ENCODE assay signal across 10 cellular contexts in the genomic region with DNA sequence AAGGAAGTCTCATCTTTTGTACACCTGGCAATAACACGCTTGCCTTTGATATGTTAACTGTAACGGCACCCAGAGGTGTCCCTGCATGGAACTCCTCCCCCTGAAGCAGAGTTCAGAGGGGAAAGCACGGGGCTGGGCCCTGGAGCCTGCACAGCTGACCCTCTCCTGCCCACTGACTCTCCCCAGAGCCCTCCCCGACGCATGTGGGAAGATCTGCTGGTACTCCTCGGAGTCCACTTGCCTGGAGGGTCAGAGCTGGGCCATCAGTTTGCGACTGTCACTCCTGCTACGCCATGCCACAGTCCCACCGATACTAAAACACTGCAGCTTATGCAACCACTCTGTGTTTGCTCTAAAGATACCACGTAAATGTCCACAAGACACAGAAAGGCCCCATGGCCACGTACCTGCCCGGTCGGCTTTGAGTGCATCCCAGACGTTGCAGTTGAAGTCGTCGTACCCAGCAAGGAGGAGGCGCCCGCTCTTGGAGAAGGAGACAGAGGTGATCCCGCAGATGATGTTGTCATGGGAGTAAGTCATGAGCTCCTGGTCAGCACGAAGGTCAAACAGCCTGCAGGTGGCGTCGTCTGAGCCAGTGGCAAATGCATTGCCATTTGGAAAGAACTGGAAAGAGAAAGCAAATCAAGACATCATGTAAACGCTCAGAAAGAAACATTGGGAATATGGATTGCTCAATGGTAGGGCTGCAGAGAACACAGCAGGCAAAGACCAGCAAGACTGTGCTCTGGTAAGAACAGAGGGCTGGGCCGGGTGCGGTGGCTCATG. TPM values are rescaled to one million over a fixed set of nuclear protein-coding genes. Genes with fewer than 3 reads are reported as not detected.
DNase-seq lines count a peak whose midpoint lies in the region; FAIRE-seq and TF ChIP-seq lines count a peak whose summit lies in the region.
"Had no signal": no experiment of that assay in that cellular context is flagged by ENCODE, and none has a peak within 500 bp of the region (broad histone marks: within the 10 kb centered on the region; RNA-seq: fewer than 3 reads in every experiment).

No MANE protein-coding gene starts in this region.

- FAIRE-seq in H1 (lab: Jason Lieb, UNC), result peak; percentile 84
- FAIRE-seq: HTR-8/SVneo had no signal

- no peaks in the 10 kb centered on the region for H3K9me3 Mint-ChIP-seq in T-helper 1 cell treated with Interleukin-12 subunit alpha and Interleukin-12 subunit beta and Interleukin-4 antibody, amounts not matched to agents 30 μg/mL and 1 μg/mL, for 36 hours
- no peaks in the 10 kb centered on the region for H3K9me3 Mint-ChIP-seq in activated T-helper 1 cell treated with anti-CD3 and anti-CD28 coated beads, Interleukin-12 subunit alpha, Interleukin-12 subunit beta, Interleukin-2, Interleukin-4 antibody, amounts not matched to agents 30 ng/mL and 10 ng/mL and 1 ng/mL, durations not matched to agents 14 hours and 24 hours and 36 hours
- H3K9me3 Mint-ChIP-seq: activated naive CD8-positive, alpha-beta T cell treated with anti-CD3 and anti-CD28 coated beads, Interleukin-2, amount 10 ng/mL, durations not matched to agents 7 days and 5 days had no signal

- peak; percentile 36 to 55 for TF ChIP-seq RAD21 in H1 (IDR thresholded peaks at IDR 0.05 in 1 of 2, conservative IDR thresholded peaks at IDR 0.05 in 1 of 2; ENCODE audit: low read depth in 2 of 2, low read length in 2 of 2)

- 89% methylated on average over 25 of the region's 25 CpGs; no CpG with 5 or more reads in 1 of the 2 experiments for WGBS in H1 (ENCODE audit: extremely low coverage in 1 of 2, insufficient coverage in 1 of 2, insufficient read length in 1 of 2, insufficient replicate concordance in 2 of 2, low coverage in 1 of 2, low lambda C conversion rate in 2 of 2, missing lambda C conversion rate in 1 of 2), 2 experiments
- WGBS in prostate gland, result 79% methylated on average over 25 of the region's 25 CpGs
- 83% methylated on average over 25 of the region's 25 CpGs for WGBS in esophagus muscularis mucosa

- peaks cover 15% of the 10 kb centered on the region for H3K79me1 ChIP-seq in H1 (ENCODE audit: low read depth, low read length)

- H2BK5ac ChIP-seq in H1 (ENCODE audit: low read depth, low read length), result no peak overlapping the region

- intact Hi-C loops in prostate gland (cut with DNase I) (no loop called here), esophagus muscularis mucosa (cut with DNase I) (no loop called here)
- intact Hi-C loops in activated T-helper 1 cell treated with anti-CD3 and anti-CD28 coated beads, Interleukin-12 subunit alpha, Interleukin-12 subunit beta, Interleukin-2, Interleukin-4 antibody, amounts not matched to agents 30 ng/mL and 10 ng/mL and 1 ng/mL, durations not matched to agents 14 hours and 24 hours and 36 hours (cut with micrococcal nuclease), result no loop called here

- H4K91ac ChIP-seq in H1 (replicated peaks; ENCODE audit: insufficient read length, low read length), result no peak overlapping the region

- no peak overlapping the region for H2AK5ac ChIP-seq in H1 (ENCODE audit: low read depth, low read length)

- no peak overlapping the region for H3K4me3 Mint-ChIP-seq in T-helper 1 cell treated with Interleukin-12 subunit alpha and Interleukin-12 subunit beta and Interleukin-4 antibody, amounts not matched to agents 30 μg/mL and 1 μg/mL, for 36 hours
- H3K4me3 Mint-ChIP-seq in activated T-helper 1 cell treated with anti-CD3 and anti-CD28 coated beads, Interleukin-12 subunit alpha, Interleukin-12 subunit beta, Interleukin-2, Interleukin-4 antibody, amounts not matched to agents 30 ng/mL and 10 ng/mL and 1 ng/mL, durations not matched to agents 14 hours and 24 hours and 36 hours, result no peak overlapping the region
- H3K4me3 Mint-ChIP-seq: activated naive CD8-positive, alpha-beta T cell treated with anti-CD3 and anti-CD28 coated beads, Interleukin-2, amount 10 ng/mL, durations not matched to agents 7 days and 5 days had no signal

- H3K27ac ChIP-seq in H1 (ENCODE audit: low read depth, low read length) (no peak overlapping the region), prostate gland (no peak overlapping the region), esophagus muscularis mucosa (replicated peaks in 1 of 4) (no peak overlapping the region)

- no peak overlapping the region for H2BK120ac ChIP-seq in H1 (replicated peaks; ENCODE audit: low read depth, low read length)

- H3K4me1 ChIP-seq in H1 (replicated peaks in 1 of 4; ENCODE audit: control insufficient read depth in 3 of 4, insufficient read depth in 4 of 4, low read length in 3 of 4) (no peaks in the 10 kb centered on the region), prostate gland (replicated peaks) (no peaks in the 10 kb centered on the region), esophagus muscularis mucosa (peaks cover 0 to 14% (median 7%) of the 10 kb centered on the region in 4 donors)

- DNase-seq in T-helper 1 cell, result no peak
- DNase-seq in MV-4-11 (lab: John Stamatoyannopoulos, UW), result peak; percentile 15
- DNase-seq in H1 (ENCODE audit: low read depth in 1 of 2, low spot score in 2 of 2), result peak in 1 of 2 experiments; percentile 64
- no peak for DNase-seq in prostate gland (ENCODE audit: low spot score)
- no peak for DNase-seq in activated T-helper 1 cell treated with anti-CD3 and anti-CD28 coated beads, Interleukin-12 subunit alpha, Interleukin-12 subunit beta, Interleukin-2, Interleukin-4 antibody, amounts not matched to agents 30 ng/mL and 10 ng/mL and 1 ng/mL, durations not matched to agents 14 hours and 24 hours and 36 hours (ENCODE audit: low spot score)
- no peak for DNase-seq in esophagus muscularis mucosa (ENCODE audit: extremely low spot score)
- no peak for DNase-seq in stimulated activated CD4-positive, alpha-beta T cell treated with anti-CD3 and anti-CD28 coated beads, Interleukin-2, amount 100 ng/mL, for 24 hours
- DNase-seq: activated naive CD8-positive, alpha-beta T cell treated with anti-CD3 and anti-CD28 coated beads, Interleukin-2, amount 10 ng/mL, durations not matched to agents 7 days and 5 days had no signal

- H4K20me1 ChIP-seq in H1 (replicated peaks in 1 of 2; ENCODE audit: control insufficient read depth in 1 of 2, insufficient read depth in 2 of 2, low read length in 2 of 2), result peaks cover 14 to 21% of the 10 kb centered on the region in 2 experiments

- H2BK12ac ChIP-seq in H1 (ENCODE audit: low read depth, low read length), result no peak overlapping the region

- H3K36me3 ChIP-seq in H1 (ENCODE audit: control insufficient read depth in 2 of 4, insufficient read depth in 4 of 4, low read length in 3 of 4), result peaks cover 48 to 77% (median 60%) of the 10 kb centered on the region in 4 experiments
- H3K36me3 ChIP-seq in prostate gland, result peaks cover 13 to 28% of the 10 kb centered on the region in 2 donors
- peaks cover 76 to 97% (median 94%) of the 10 kb centered on the region in 4 donors for H3K36me3 ChIP-seq in esophagus muscularis mucosa

- TF ChIP-seq EP300 in H1 (IDR thresholded peaks at IDR 0.05; ENCODE audit: borderline replicate concordance in 1 of 2, low read depth in 2 of 2, low read length in 2 of 2) (no peak), esophagus muscularis mucosa (IDR thresholded peaks at IDR 0.05) (no peak)

- H3K36me3 Mint-ChIP-seq in T-helper 1 cell treated with Interleukin-12 subunit alpha and Interleukin-12 subunit beta and Interleukin-4 antibody, amounts not matched to agents 30 μg/mL and 1 μg/mL, for 36 hours (ENCODE audit: low read depth), result peaks cover 60% of the 10 kb centered on the region
- H3K36me3 Mint-ChIP-seq in activated T-helper 1 cell treated with anti-CD3 and anti-CD28 coated beads, Interleukin-12 subunit alpha, Interleukin-12 subunit beta, Interleukin-2, Interleukin-4 antibody, amounts not matched to agents 30 ng/mL and 10 ng/mL and 1 ng/mL, durations not matched to agents 14 hours and 24 hours and 36 hours (ENCODE audit: low read depth), result peaks cover 56% of the 10 kb centered on the region

- peak; percentile 63 to 87 (median 79) for TF ChIP-seq CTCF in H1 (IDR thresholded peaks at IDR 0.05; ENCODE audit: control extremely low read depth in 1 of 3, insufficient read depth in 1 of 3, low read depth in 1 of 3, low read length in 3 of 3)
- TF ChIP-seq CTCF in prostate gland (IDR thresholded peaks at IDR 0.05), result peak in 3 of 4 experiments; percentile 17 to 33 (median 24)
- TF ChIP-seq CTCF in esophagus muscularis mucosa (IDR thresholded peaks at IDR 0.05), result peak in 1 of 3 experiments; percentile 22

- TF ChIP-seq POLR2A in H1 (IDR thresholded peaks at IDR 0.05; ENCODE audit: control extremely low read depth in 1 of 2, low read depth in 2 of 2, low read length in 2 of 2), result no peak
- no peak for TF ChIP-seq POLR2A in prostate gland (IDR thresholded peaks at IDR 0.05)
- no peak for TF ChIP-seq POLR2A in esophagus muscularis mucosa (IDR thresholded peaks at IDR 0.05; ENCODE audit: low read depth)

- no peak overlapping the region; a peak in 1 of 7 replicates for H3K9ac ChIP-seq in H1 (replicated peaks in 1 of 4; ENCODE audit: extremely low read depth in 1 of 4, low read depth in 3 of 4, low read length in 3 of 4)

- H2BK20ac ChIP-seq in H1 (ENCODE audit: low read length), result no peak overlapping the region

- H3K23ac ChIP-seq in H1 (ENCODE audit: insufficient read length), result no peak overlapping the region

- peak overlapping the region; percentile 26 for H3K27ac Mint-ChIP-seq in T-helper 1 cell treated with Interleukin-12 subunit alpha and Interleukin-12 subunit beta and Interleukin-4 antibody, amounts not matched to agents 30 μg/mL and 1 μg/mL, for 36 hours
- H3K27ac Mint-ChIP-seq in activated T-helper 1 cell treated with anti-CD3 and anti-CD28 coated beads, Interleukin-12 subunit alpha, Interleukin-12 subunit beta, Interleukin-2, Interleukin-4 antibody, amounts not matched to agents 30 ng/mL and 10 ng/mL and 1 ng/mL, durations not matched to agents 14 hours and 24 hours and 36 hours, result no peak overlapping the region
- H3K27ac Mint-ChIP-seq: activated naive CD8-positive, alpha-beta T cell treated with anti-CD3 and anti-CD28 coated beads, Interleukin-2, amount 10 ng/mL, durations not matched to agents 7 days and 5 days had no signal

- no peak overlapping the region for H3K4ac ChIP-seq in H1 (replicated peaks; ENCODE audit: insufficient read length, low read depth, low read length)

- H3K27me3 ChIP-seq in H1 (replicated peaks in 1 of 4; ENCODE audit: control insufficient read depth in 3 of 4, extremely low read depth in 1 of 4, insufficient read depth in 3 of 4, low read length in 3 of 4), result no peaks in the 10 kb centered on the region
- no peaks in the 10 kb centered on the region for H3K27me3 ChIP-seq in prostate gland (replicated peaks; ENCODE audit: insufficient read depth)
- H3K27me3 ChIP-seq in esophagus muscularis mucosa, result no peaks in the 10 kb centered on the region

- no peak overlapping the region for H3K56ac ChIP-seq in H1 (replicated peaks; ENCODE audit: insufficient read length, low read depth, low read length)

- H4K5ac ChIP-seq in H1 (ENCODE audit: insufficient read length, low read depth, low read length), result no peak overlapping the region

- H3K27me3 Mint-ChIP-seq in T-helper 1 cell treated with Interleukin-12 subunit alpha and Interleukin-12 subunit beta and Interleukin-4 antibody, amounts not matched to agents 30 μg/mL and 1 μg/mL, for 36 hours (ENCODE audit: low read depth), result no peaks in the 10 kb centered on the region
- H3K27me3 Mint-ChIP-seq in activated T-helper 1 cell treated with anti-CD3 and anti-CD28 coated beads, Interleukin-12 subunit alpha, Interleukin-12 subunit beta, Interleukin-2, Interleukin-4 antibody, amounts not matched to agents 30 ng/mL and 10 ng/mL and 1 ng/mL, durations not matched to agents 14 hours and 24 hours and 36 hours (ENCODE audit: insufficient read depth), result no peaks in the 10 kb centered on the region
- H3K27me3 Mint-ChIP-seq: activated naive CD8-positive, alpha-beta T cell treated with anti-CD3 and anti-CD28 coated beads, Interleukin-2, amount 10 ng/mL, durations not matched to agents 7 days and 5 days had no signal

- no peak overlapping the region for H2AFZ ChIP-seq in H1 (ENCODE audit: low read length)

- H3K4me3 ChIP-seq in H1 (ENCODE audit: extremely low read depth in 1 of 4, insufficient read depth in 2 of 4, low read depth in 3 of 4, low read length in 4 of 4) (no peak overlapping the region), prostate gland (no peak overlapping the region), esophagus muscularis mucosa (no peak overlapping the region)

- no peak overlapping the region for H3K14ac ChIP-seq in H1 (ENCODE audit: insufficient read length)

- H3K23me2 ChIP-seq in H1 (ENCODE audit: low read depth, low read length), result no peaks in the 10 kb centered on the region

- no peak overlapping the region for H4K8ac ChIP-seq in H1 (ENCODE audit: extremely low read depth, insufficient read depth, low read length)

- peaks cover 7% of the 10 kb centered on the region for H3K4me1 Mint-ChIP-seq in T-helper 1 cell treated with Interleukin-12 subunit alpha and Interleukin-12 subunit beta and Interleukin-4 antibody, amounts not matched to agents 30 μg/mL and 1 μg/mL, for 36 hours (ENCODE audit: low read depth)
- peaks cover 5% of the 10 kb centered on the region for H3K4me1 Mint-ChIP-seq in activated T-helper 1 cell treated with anti-CD3 and anti-CD28 coated beads, Interleukin-12 subunit alpha, Interleukin-12 subunit beta, Interleukin-2, Interleukin-4 antibody, amounts not matched to agents 30 ng/mL and 10 ng/mL and 1 ng/mL, durations not matched to agents 14 hours and 24 hours and 36 hours (ENCODE audit: low read depth)

- no peak overlapping the region for H3K4me2 ChIP-seq in H1 (ENCODE audit: insufficient read depth in 1 of 2, low read depth in 2 of 2, low read length in 2 of 2)

- CTCF ChIA-PET in H1 (lab: Charles Lee; ENCODE audit: partially characterized antibody), result interaction anchor here (0.6 to 3.1 kb wide), 23 partner anchors 9 to 119 kb away, joined by 3 to 21 read pairs (median 4); no protein-coding TSS in a partner anchor

- no peak overlapping the region for H2BK15ac ChIP-seq in H1 (ENCODE audit: low read length)

- POLR2A ChIA-PET in H1 (lab: Charles Lee; ENCODE audit: partially characterized antibody), result interaction anchor here (1.0 to 2.1 kb wide), 3 partner anchors 9 to 39 kb away, joined by 3 to 11 read pairs (median 3); no protein-coding TSS in a partner anchor

- H3K9me3 ChIP-seq in H1 (ENCODE audit: insufficient read depth in 2 of 2, low read depth in 1 of 2, low read length in 1 of 2) (no peaks in the 10 kb centered on the region), prostate gland (no peaks in the 10 kb centered on the region), esophagus muscularis mucosa (no peaks in the 10 kb centered on the region)

- H3K79me2 ChIP-seq in H1 (ENCODE audit: control insufficient read depth in 1 of 2, insufficient read depth in 2 of 2, low read length in 2 of 2), result no peaks in the 10 kb centered on the region

- no peak overlapping the region for H3K18ac ChIP-seq in H1 (ENCODE audit: extremely low read depth, low read length)

RNA-seq across cellular contexts. Expression of a gene that starts 10.6 kb away (rescaled TPM):
- 80.1 and 89.7 TPM in 2 replicates for total RNA-seq in H1 (2021; fragmentation: NEBNext Ultra II Directional; extraction: Animal tissue kit (Norgen Biotek cat#: 25700))
- polyA plus RNA-seq in H1 (2011; rRNA removed), result 78.0 and 105 TPM in 2 replicates
- 93.5 TPM for polyA plus RNA-seq in H1 (2011; cell fraction: cytosol; rRNA removed)
- polyA plus RNA-seq in H1 (2011; cell fraction: nucleus; rRNA removed), result 230 TPM
- polyA plus RNA-seq in H1 (2012, experiment 1 of 2), result 68.6 to 97.3 TPM (median 83.2 TPM) in 4 replicates
- 59.0 TPM for polyA plus RNA-seq in H1 (2012, experiment 2 of 2)
- polyA plus RNA-seq in H1 (2013, experiment 1 of 2), result 44.9 TPM
- 41.0 TPM for polyA plus RNA-seq in H1 (2013, experiment 2 of 2)
- 37.6 and 56.0 TPM in 2 replicates for polyA minus RNA-seq in H1 (2011; rRNA and poly(A)+ RNA removed)
- polyA minus RNA-seq in H1 (2011; cell fraction: cytosol; rRNA and poly(A)+ RNA removed), result 57.0 TPM
- 65.2 TPM for polyA minus RNA-seq in H1 (2011; cell fraction: nucleus; rRNA and poly(A)+ RNA removed)
- total RNA-seq in prostate gland, result 10 to 100 TPM; 64.5 to 91.1 TPM
- total RNA-seq in activated T-helper 1 cell treated with anti-CD3 and anti-CD28 coated beads, Interleukin-12 subunit alpha, Interleukin-12 subunit beta, Interleukin-2, Interleukin-4 antibody, amounts not matched to agents 30 ng/mL and 10 ng/mL and 1 ng/mL, durations not matched to agents 14 hours and 24 hours and 36 hours, result 95.5 and 96.8 TPM in 2 replicates
- 100 to 1,000 TPM in 1 of 4 donors, 10 to 100 TPM in 3; 66.4 to 119 (median 82.7) TPM for total RNA-seq in esophagus muscularis mucosa
